16 cellular contexts compared by ENCODE assay signal in the genomic region with DNA sequence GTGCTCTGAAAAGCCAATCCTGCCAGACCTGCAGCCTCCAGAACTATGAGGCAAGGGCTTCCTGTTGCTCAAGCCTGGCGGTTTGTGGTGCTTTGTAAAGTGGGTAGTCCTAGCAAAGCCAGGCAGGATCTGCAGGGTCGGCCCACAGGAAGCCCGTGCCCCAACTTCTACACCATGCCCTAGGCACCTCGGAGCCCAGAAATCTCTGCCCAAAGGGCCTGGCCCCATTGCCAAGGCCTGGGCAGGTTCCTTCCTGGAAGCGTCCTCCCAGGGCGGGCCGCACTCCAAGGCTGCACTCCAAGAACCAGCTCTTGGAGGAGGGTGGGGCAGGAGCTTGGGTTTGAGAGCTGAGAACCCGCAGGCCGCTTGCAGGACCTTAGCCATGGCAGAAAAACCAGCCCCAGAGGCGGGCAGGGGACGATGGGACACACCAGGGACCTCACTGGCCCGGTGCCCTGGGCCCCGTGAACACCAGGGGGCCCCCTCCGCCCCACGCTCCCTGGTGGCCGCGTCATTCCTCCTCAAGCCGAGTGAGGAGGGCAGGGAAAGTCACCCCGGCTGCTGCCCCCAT. TPM values are rescaled to one million over a fixed set of nuclear protein-coding genes. Genes with fewer than 3 reads are reported as not detected.
DNase-seq lines count a peak whose midpoint lies in the region; ATAC-seq, FAIRE-seq and TF ChIP-seq lines count a peak whose summit lies in the region.
"Had no signal": no experiment of that assay in that cellular context is flagged by ENCODE, and none has a peak within 500 bp of the region (broad histone marks: within the 10 kb centered on the region; RNA-seq: fewer than 3 reads in every experiment).

No MANE protein-coding gene starts in this region.

- H3K27me3 ChIP-seq in neuronal stem cell (ENCODE audit: control insufficient read depth in 3 of 3, insufficient read depth in 3 of 3, low read depth in 1 of 3, low read length in 3 of 3) = no peaks in the 10 kb centered on the region

- H2AK5ac ChIP-seq in neuronal stem cell (ENCODE audit: low read depth, low read length) = peak overlapping the region; percentile 93

- H2BK12ac ChIP-seq in neuronal stem cell (ENCODE audit: low read length) = peak overlapping the region; percentile 31

- no peak overlapping the region for H3K9ac ChIP-seq in neuronal stem cell (ENCODE audit: low read depth, low read length, poor library complexity)

- H3K4ac ChIP-seq in neuronal stem cell (ENCODE audit: low read length) = no peak overlapping the region

- H3K36me3 ChIP-seq in neuronal stem cell (replicated peaks in 1 of 2; ENCODE audit: control insufficient read depth in 2 of 2, insufficient read depth in 2 of 2, low read length in 2 of 2) = no peaks in the 10 kb centered on the region

- H3K9me3 ChIP-seq in neuronal stem cell (replicated peaks in 1 of 2; ENCODE audit: control insufficient read depth in 2 of 2, insufficient read depth in 1 of 2, low read depth in 1 of 2, low read length in 2 of 2) = peaks cover 4 to 6% of the 10 kb centered on the region in 2 donors

- H3K4me2 ChIP-seq in neuronal stem cell (ENCODE audit: insufficient read depth, low read length, poor library complexity, severe bottlenecking) = no peak overlapping the region

- H2BK5ac ChIP-seq in neuronal stem cell (ENCODE audit: low read length) = peak overlapping the region; percentile 34

- peaks cover 14 to 19% of the 10 kb centered on the region in 2 donors for H3K4me1 ChIP-seq in neuronal stem cell (ENCODE audit: control insufficient read depth in 2 of 2, insufficient read depth in 1 of 2, low read depth in 1 of 2, low read length in 2 of 2)

- ATAC-seq in esophagus mucosa (peak; percentile 54), GM18867 (IDR thresholded peaks at IDR 0.05; ENCODE audit: unreplicated experiment) (no peak)

- no peaks in the 10 kb centered on the region for H3K79me1 ChIP-seq in neuronal stem cell (ENCODE audit: low read depth, low read length)

- no peak overlapping the region for H3K14ac ChIP-seq in neuronal stem cell (ENCODE audit: low read length)

- no peak overlapping the region for H4K91ac ChIP-seq in neuronal stem cell (ENCODE audit: low read depth, low read length, poor library complexity)

- peak overlapping the region; percentile 87 for H3K18ac ChIP-seq in neuronal stem cell (ENCODE audit: low read length)

- DNase-seq in GM12865 (ENCODE audit: low read depth) (no peak), NOMO-1 (lab: John Stamatoyannopoulos, UW; ENCODE audit: unreplicated experiment in 2 of 2) (peak; percentile 86 to 91), neuronal stem cell (ENCODE audit: low spot score) (no peak), G401 (ENCODE audit: low spot score) (no peak), RCC 7860 (ENCODE audit: low spot score) (no peak)
- no peak for DNase-seq in stimulated activated CD4-positive, alpha-beta T cell treated with anti-CD3 and anti-CD28 coated beads, Interleukin-1b, Interleukin-23, amount 100 ng/mL, for 48 hours
- DNase-seq: activated T-cell treated with anti-CD3 and anti-CD28 coated beads for 4 hours; COR-L47; foreskin fibroblast; mesendoderm; NCI-H526 treated with DMSO at 0.1 percent for 48 hours; stimulated activated CD8-positive, alpha-beta memory T cell treated with anti-CD3 and anti-CD28 coated beads, Interleukin-4, amount 100 ng/mL, for 48 hours; T-helper 9 cell had no signal

- H3K27ac ChIP-seq in neuronal stem cell (replicated peaks; ENCODE audit: low read length) = no peak overlapping the region

- H3K4me3 ChIP-seq in GM12865 (ENCODE audit: low read depth, low read length) = no peak overlapping the region
- H3K4me3 ChIP-seq in neuronal stem cell (ENCODE audit: low read length in 2 of 2) = no peak overlapping the region

- TF ChIP-seq CTCF in GM12865 (IDR thresholded peaks at IDR 0.05; ENCODE audit: insufficient read depth, low read depth, low read length, missing control alignments) = peak; percentile 13

- in situ Hi-C loops in G401 (cut with HindIII; ENCODE audit: low sequenced_read_pairs) = no loop called here

- peak overlapping the region; percentile 1 for H2BK15ac ChIP-seq in neuronal stem cell (ENCODE audit: low read length)

- H2BK120ac ChIP-seq in neuronal stem cell (ENCODE audit: low read depth, low read length) = peak overlapping the region; percentile 51

- no CpG with 5 or more reads among the region's 19 CpGs for WGBS in neuronal stem cell (ENCODE audit: extremely low coverage in 2 of 2, insufficient read length in 2 of 2, insufficient replicate concordance in 1 of 2), 2 donors

- FAIRE-seq in RCC 7860 (lab: Jason Lieb, UNC) = no peak
- FAIRE-seq: GM12892 had no signal

- no peak overlapping the region for H2AFZ ChIP-seq in neuronal stem cell (ENCODE audit: low read length)

- no peak overlapping the region for H4K8ac ChIP-seq in neuronal stem cell (ENCODE audit: low read depth, low read length)

- no peak overlapping the region for H3K23ac ChIP-seq in neuronal stem cell (ENCODE audit: low read depth, low read length, poor library complexity)

RNA-seq across cellular contexts. Expression of a gene that starts 37.2 kb away (rescaled TPM):
- total RNA-seq in esophagus mucosa = 3.8 TPM
- polyA plus RNA-seq in neuronal stem cell (2013, experiment 1 of 2) = 252 TPM
- polyA plus RNA-seq in neuronal stem cell (2013, experiment 2 of 2) = 263 TPM
- 293 and 327 TPM in 2 replicates for total RNA-seq in G401 (2014; rRNA removed; shearing (Covaris generic))

Comparison
In these comparisons a context has a peak if more than half of its experiments do, and no peak if none do; other contexts are left out.
1. DNase-seq: peak in NOMO-1 (2 of 2); none in GM12865 (single experiment), neuronal stem cell (single experiment), G401 (single experiment), stimulated activated CD4-positive, alpha-beta T cell treated with anti-CD3 and anti-CD28 coated beads, Interleukin-1b, Interleukin-23, amount 100 ng/mL, for 48 hours (single experiment) and RCC 7860 (single experiment).
2. RNA of a gene that starts 37.2 kb away (total RNA-seq): 293 to 327 TPM in G401; 3.8 TPM in esophagus mucosa (single experiment); every median in the first group is over 10 times any median in the second.